Comparison of ENCODE assay signal across 8 cellular contexts in the genomic region with DNA sequence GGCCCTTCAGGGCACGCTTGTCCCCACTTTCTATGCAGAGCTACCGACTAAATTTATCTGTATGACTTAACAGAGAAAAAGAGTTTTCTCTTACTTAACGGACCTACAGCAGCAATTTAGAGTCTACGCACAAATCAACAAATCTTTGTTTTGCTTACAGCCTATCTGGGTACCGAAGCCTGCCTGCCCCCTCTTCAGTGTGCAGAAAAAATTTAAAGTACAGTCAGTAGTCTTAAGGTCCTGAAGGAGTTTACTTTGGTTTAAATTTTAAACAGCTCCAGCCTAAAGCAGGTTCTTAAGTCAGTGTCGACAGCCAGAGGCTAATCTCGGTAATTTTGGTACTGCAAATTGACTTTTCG.
DNase-seq lines count a peak whose midpoint lies in the region; TF ChIP-seq lines count a peak whose summit lies in the region.

No MANE protein-coding gene starts in this region.

- peaks cover 20% of the 10 kb centered on the region for H3K4me1 ChIP-seq in ES-I3 (ENCODE audit: insufficient read depth, low read length)
- peaks cover 14% of the 10 kb centered on the region for H3K4me1 ChIP-seq in parathyroid adenoma

- H3K9ac ChIP-seq in ES-I3 (ENCODE audit: low read depth, low read length): peak overlapping the region; percentile 95
- H3K9ac ChIP-seq in parathyroid adenoma: peak overlapping the region; percentile 87

- peak overlapping the region; percentile 89 for H2AFZ ChIP-seq in parathyroid adenoma

- H3K27ac ChIP-seq in parathyroid adenoma: peak overlapping the region; percentile 91

- in situ Hi-C loops in KBM-7 (cut with MboI; ENCODE audit: low pct_unique_long_range_greater_than_20kb, low sequenced_read_pairs): no loop called here

- H3K4me2 ChIP-seq in parathyroid adenoma (ENCODE audit: low read length): peak overlapping the region; percentile 66

- no peaks in the 10 kb centered on the region for H3K27me3 ChIP-seq in parathyroid adenoma (ENCODE audit: control insufficient read depth, insufficient read depth, low read length)

- peaks cover 42% of the 10 kb centered on the region for H3K79me2 ChIP-seq in parathyroid adenoma

- DNase-seq in RKO (ENCODE audit: low spot score) (peak; percentile 40), erythroblast (lab: John Stamatoyannopoulos, UW) (peak; percentile 46 to 64), NCI-H1048 (lab: John Stamatoyannopoulos, UW) (no peak), GDM1 (lab: John Stamatoyannopoulos, UW) (no peak), DMS53 (lab: John Stamatoyannopoulos, UW) (no peak), KBM-7 (no peak)

- TF ChIP-seq POLR2A in erythroblast (IDR thresholded peaks at IDR 0.05; ENCODE audit: low read length): no peak

- TF ChIP-seq CTCF in parathyroid adenoma (IDR thresholded peaks at IDR 0.05): no peak

- no peaks in the 10 kb centered on the region for H3K9me3 ChIP-seq in ES-I3 (ENCODE audit: control insufficient read depth, insufficient read depth, low read length)
- no peaks in the 10 kb centered on the region for H3K9me3 ChIP-seq in parathyroid adenoma (ENCODE audit: control insufficient read depth, low read length)

- H3K36me3 ChIP-seq in ES-I3 (ENCODE audit: insufficient read depth, low read length) (peaks cover 6% of the 10 kb centered on the region; the same call in 1 of the 2 replicates), parathyroid adenoma (ENCODE audit: control insufficient read depth, insufficient read depth, low read length) (no peaks in the 10 kb centered on the region)

- peak overlapping the region; percentile 74 for H3K4me3 ChIP-seq in parathyroid adenoma (ENCODE audit: low read depth, low read length)

Comparison
In these comparisons a context has a peak if more than half of its experiments do, and no peak if none do; other contexts are left out.
1. DNase-seq: peak in RKO (single experiment) and erythroblast (2 of 2); none in NCI-H1048 (single experiment), GDM1 (single experiment), DMS53 (single experiment) and KBM-7 (single experiment).